ENCODE assay signal across 8 cellular contexts in genomic region chr4:158811704-158812103, GRCh38. TPM values are rescaled to one million over a fixed set of nuclear protein-coding genes. Genes with fewer than 3 reads are reported as not detected.
DNase-seq lines count a peak whose midpoint lies in the region; ATAC-seq and TF ChIP-seq lines count a peak whose summit lies in the region.

No MANE protein-coding gene starts in this region.

- H3K4me2 ChIP-seq in neural progenitor cell: no peak overlapping the region

- ATAC-seq in HG02759 (IDR thresholded peaks at IDR 0.05; ENCODE audit: unreplicated experiment) (peak; percentile 25), upper lobe of left lung (ENCODE audit: low FRiP score in 2 of 2) (peak; percentile 31 to 49)
- ATAC-seq in activated CD8-positive, alpha-beta T cell treated with anti-CD3 and anti-CD28 coated beads for 36 hours: no peak

- no peaks in the 10 kb centered on the region for H3K79me2 ChIP-seq in neural progenitor cell (ENCODE audit: low read depth)

- no peak overlapping the region for H2AFZ ChIP-seq in neural progenitor cell (replicated peaks)

- H3K36me3 Mint-ChIP-seq in CD4-positive, alpha-beta memory T cell: no peaks in the 10 kb centered on the region
- H3K36me3 Mint-ChIP-seq in activated CD8-positive, alpha-beta T cell treated with anti-CD3 and anti-CD28 coated beads for 36 hours (ENCODE audit: low read depth): no peaks in the 10 kb centered on the region
- peaks cover 2% of the 10 kb centered on the region for H3K36me3 Mint-ChIP-seq in neural progenitor cell
- peaks cover 2% of the 10 kb centered on the region for H3K36me3 Mint-ChIP-seq in progenitor cell of endocrine pancreas (ENCODE audit: insufficient read depth)

- H3K27ac Mint-ChIP-seq in CD4-positive, alpha-beta memory T cell: peak overlapping the region in 4 of 7 donors; percentile 39 to 91 (median 78)
- peak overlapping the region; percentile 63 for H3K27ac Mint-ChIP-seq in activated CD8-positive, alpha-beta T cell treated with anti-CD3 and anti-CD28 coated beads for 36 hours
- H3K27ac Mint-ChIP-seq in neural progenitor cell (no peak overlapping the region), progenitor cell of endocrine pancreas (no peak overlapping the region)

- no peak overlapping the region for H3K27ac ChIP-seq in CD4-positive, alpha-beta memory T cell (ENCODE audit: low read depth, low read length)
- H3K27ac ChIP-seq in upper lobe of left lung (peak overlapping the region; percentile 69 to 79 (median 74)), neural progenitor cell (no peak overlapping the region), WERI-Rb-1 (no peak overlapping the region)

- no peak overlapping the region for H3K4me3 ChIP-seq in CD4-positive, alpha-beta memory T cell (ENCODE audit: low read length in 2 of 2)
- H3K4me3 ChIP-seq in upper lobe of left lung (no peak overlapping the region), neural progenitor cell (no peak overlapping the region), WERI-Rb-1 (ENCODE audit: low read depth, low read length) (no peak overlapping the region)

- no peaks in the 10 kb centered on the region for H4K20me1 ChIP-seq in neural progenitor cell (ENCODE audit: low read depth)

- POLR2A ChIA-PET in CD4-positive, alpha-beta memory T cell (lab: Charles Lee; ENCODE audit: partially characterized antibody): interaction anchor here (1.0 kb wide), 1 partner anchor 42 kb away, joined by 3 read pairs; no protein-coding TSS in a partner anchor
- POLR2A ChIA-PET in activated CD8-positive, alpha-beta T cell treated with anti-CD3 and anti-CD28 coated beads for 36 hours (lab: Charles Lee): interaction anchor here (0.6 kb wide), 1 partner anchor 59 kb away, joined by 3 read pairs; no protein-coding TSS in a partner anchor

- H3K9ac ChIP-seq in neural progenitor cell: no peak overlapping the region

- H3K27me3 Mint-ChIP-seq in CD4-positive, alpha-beta memory T cell: no peaks in the 10 kb centered on the region
- H3K27me3 Mint-ChIP-seq in activated CD8-positive, alpha-beta T cell treated with anti-CD3 and anti-CD28 coated beads for 36 hours: no peaks in the 10 kb centered on the region
- H3K27me3 Mint-ChIP-seq in neural progenitor cell (ENCODE audit: insufficient read depth, low read depth): no peaks in the 10 kb centered on the region
- H3K27me3 Mint-ChIP-seq in progenitor cell of endocrine pancreas: no peaks in the 10 kb centered on the region

- TF ChIP-seq CTCF in activated CD8-positive, alpha-beta T cell treated with anti-CD3 and anti-CD28 coated beads for 36 hours (IDR thresholded peaks at IDR 0.05): no peak
- no peak for TF ChIP-seq CTCF in upper lobe of left lung (IDR thresholded peaks at IDR 0.05)
- TF ChIP-seq CTCF in neural progenitor cell (IDR thresholded peaks at IDR 0.05): no peak
- no peak for TF ChIP-seq CTCF in WERI-Rb-1 (IDR thresholded peaks at IDR 0.05; ENCODE audit: low read depth, low read length)
- no peak for TF ChIP-seq CTCF in progenitor cell of endocrine pancreas (IDR thresholded peaks at IDR 0.05; ENCODE audit: unreplicated experiment)

- H3K4me1 Mint-ChIP-seq in CD4-positive, alpha-beta memory T cell: peaks cover 22 to 41% (median 33%) of the 10 kb centered on the region in 4 donors
- peaks cover 46% of the 10 kb centered on the region for H3K4me1 Mint-ChIP-seq in activated CD8-positive, alpha-beta T cell treated with anti-CD3 and anti-CD28 coated beads for 36 hours (ENCODE audit: low read depth)
- H3K4me1 Mint-ChIP-seq in neural progenitor cell (peaks cover 10% of the 10 kb centered on the region), progenitor cell of endocrine pancreas (ENCODE audit: low read depth) (peaks cover 50% of the 10 kb centered on the region)

- no peaks in the 10 kb centered on the region for H3K9me3 ChIP-seq in CD4-positive, alpha-beta memory T cell (ENCODE audit: control insufficient read depth in 1 of 2, low read length in 2 of 2)
- H3K9me3 ChIP-seq in upper lobe of left lung (no peaks in the 10 kb centered on the region), neural progenitor cell (ENCODE audit: low read depth) (no peaks in the 10 kb centered on the region), WERI-Rb-1 (ENCODE audit: severe bottlenecking) (no peaks in the 10 kb centered on the region)

- H3K27me3 ChIP-seq in CD4-positive, alpha-beta memory T cell (ENCODE audit: insufficient read depth, low read length): no peaks in the 10 kb centered on the region
- H3K27me3 ChIP-seq in upper lobe of left lung (no peaks in the 10 kb centered on the region), neural progenitor cell (no peaks in the 10 kb centered on the region), WERI-Rb-1 (ENCODE audit: insufficient read depth, low read depth, severe bottlenecking) (no peaks in the 10 kb centered on the region)

- peak overlapping the region in 6 of 8 donors; percentile 3 to 57 (median 52) for H3K4me3 Mint-ChIP-seq in CD4-positive, alpha-beta memory T cell
- peak overlapping the region; percentile 7 for H3K4me3 Mint-ChIP-seq in activated CD8-positive, alpha-beta T cell treated with anti-CD3 and anti-CD28 coated beads for 36 hours
- no peak overlapping the region for H3K4me3 Mint-ChIP-seq in neural progenitor cell
- no peak overlapping the region for H3K4me3 Mint-ChIP-seq in progenitor cell of endocrine pancreas (ENCODE audit: low read depth)

- peak in 2 of 4 donors; percentile 50 to 60 for TF ChIP-seq EP300 in upper lobe of left lung (IDR thresholded peaks at IDR 0.05)

- no peaks in the 10 kb centered on the region for H3K36me3 ChIP-seq in CD4-positive, alpha-beta memory T cell (ENCODE audit: insufficient read depth, low read length)
- H3K36me3 ChIP-seq in upper lobe of left lung: no peaks in the 10 kb centered on the region
- no peaks in the 10 kb centered on the region for H3K36me3 ChIP-seq in neural progenitor cell
- no peaks in the 10 kb centered on the region for H3K36me3 ChIP-seq in WERI-Rb-1

- H3K4me1 ChIP-seq in CD4-positive, alpha-beta memory T cell (ENCODE audit: insufficient read depth, low read length): peaks cover 27% of the 10 kb centered on the region
- H3K4me1 ChIP-seq in upper lobe of left lung: peaks cover 68 to 73% (median 70%) of the 10 kb centered on the region in 4 donors
- no peaks in the 10 kb centered on the region for H3K4me1 ChIP-seq in neural progenitor cell

- CTCF ChIA-PET in CD4-positive, alpha-beta memory T cell (lab: Charles Lee; ENCODE audit: partially characterized antibody): no interaction called here
- CTCF ChIA-PET in activated CD8-positive, alpha-beta T cell treated with anti-CD3 and anti-CD28 coated beads for 36 hours (lab: Charles Lee): interaction anchor here (1.2 to 2.6 kb wide), 2 partner anchors 12 to 40 kb away, joined by 5 to 8 read pairs; no protein-coding TSS in a partner anchor

- H3K9me3 Mint-ChIP-seq in CD4-positive, alpha-beta memory T cell: no peaks in the 10 kb centered on the region
- H3K9me3 Mint-ChIP-seq in activated CD8-positive, alpha-beta T cell treated with anti-CD3 and anti-CD28 coated beads for 36 hours: no peaks in the 10 kb centered on the region
- H3K9me3 Mint-ChIP-seq in neural progenitor cell (no peaks in the 10 kb centered on the region), progenitor cell of endocrine pancreas (ENCODE audit: low read depth) (no peaks in the 10 kb centered on the region)

- peak in 2 of 4 donors; percentile 20 to 45 for TF ChIP-seq POLR2A in upper lobe of left lung (IDR thresholded peaks at IDR 0.05)

- no peak for DNase-seq in CD4-positive, alpha-beta memory T cell
- peak; percentile 35 for DNase-seq in activated CD8-positive, alpha-beta T cell treated with anti-CD3 and anti-CD28 coated beads for 36 hours
- DNase-seq in left kidney (ENCODE audit: low read depth, low spot score) (peak; percentile 20), upper lobe of left lung (peak in 1 of 2 donors; percentile 71), neural progenitor cell (ENCODE audit: low spot score) (no peak), WERI-Rb-1 (no peak), progenitor cell of endocrine pancreas (ENCODE audit: low spot score, unreplicated experiment) (no peak)

- intact Hi-C loops in CD4-positive, alpha-beta memory T cell (cut with micrococcal nuclease): loop anchor here (5.0 kb wide), 1 partner anchor 34 kb away; no protein-coding TSS in a partner anchor
- intact Hi-C loops in activated CD8-positive, alpha-beta T cell treated with anti-CD3 and anti-CD28 coated beads for 36 hours (cut with micrococcal nuclease): loop anchor here (5.0 kb wide), 1 partner anchor 39 kb away; no protein-coding TSS in a partner anchor

- no peaks in the 10 kb centered on the region for H3F3A ChIP-seq in neural progenitor cell (ENCODE audit: low read depth)

- WGBS in upper lobe of left lung, 2 donors: 19 to 34% methylated on average over 6 of the region's 6 CpGs

RNA-seq across cellular contexts. Expression of gene FNIP2, which starts 42.9 kb away (rescaled TPM):
- total RNA-seq in CD4-positive, alpha-beta memory T cell: 1 to 10 TPM; 8.1 to 9.4 TPM
- polyA plus RNA-seq in CD4-positive, alpha-beta memory T cell: 1 to 10 TPM; 2.4 to 4.7 TPM
- total RNA-seq in activated CD8-positive, alpha-beta T cell treated with anti-CD3 and anti-CD28 coated beads for 36 hours: 10 to 100 TPM; 11.2 to 11.7 TPM
- total RNA-seq in upper lobe of left lung: 100 to 1,000 TPM in 1 of 6 donors, 10 to 100 TPM in 5; 70.4 to 103 (median 83.2) TPM
- 9.9 and 10.5 TPM in 2 replicates for total RNA-seq in neural progenitor cell (ENCODE audit: low replicate concordance)
- total RNA-seq in progenitor cell of endocrine pancreas: 53.8 and 56.0 TPM in 2 replicates

Comparison
In these comparisons a context has a peak if more than half of its experiments do, and no peak if none do; other contexts are left out.
1. DNase-seq: peak in activated CD8-positive, alpha-beta T cell treated with anti-CD3 and anti-CD28 coated beads for 36 hours (single experiment) and left kidney (single experiment); none in CD4-positive, alpha-beta memory T cell (0 of 5), neural progenitor cell (single experiment), WERI-Rb-1 (single experiment) and progenitor cell of endocrine pancreas (single experiment).
2. H3K27ac ChIP-seq: peak in upper lobe of left lung (4 of 4); none in CD4-positive, alpha-beta memory T cell (single experiment), neural progenitor cell (single experiment) and WERI-Rb-1 (single experiment).
3. H3K27ac Mint-ChIP-seq: peak in CD4-positive, alpha-beta memory T cell (4 of 7) and activated CD8-positive, alpha-beta T cell treated with anti-CD3 and anti-CD28 coated beads for 36 hours (single experiment); none in neural progenitor cell (single experiment) and progenitor cell of endocrine pancreas (single experiment).
4. H3K4me3 Mint-ChIP-seq: peak in CD4-positive, alpha-beta memory T cell (6 of 8) and activated CD8-positive, alpha-beta T cell treated with anti-CD3 and anti-CD28 coated beads for 36 hours (single experiment); none in neural progenitor cell (single experiment) and progenitor cell of endocrine pancreas (single experiment).